In genomic region chr3:37198996-37199395, GRCh38 we compare ENCODE assay signal across 18 cellular contexts. TPM values are rescaled to one million over a fixed set of nuclear protein-coding genes. Genes with fewer than 3 reads are reported as not detected.
DNase-seq lines count a peak whose midpoint lies in the region; ATAC-seq and TF ChIP-seq lines count a peak whose summit lies in the region.
"Had no signal": no experiment of that assay in that cellular context is flagged by ENCODE, and none has a peak within 500 bp of the region (broad histone marks: within the 10 kb centered on the region; RNA-seq: fewer than 3 reads in every experiment).

No MANE protein-coding gene starts in this region.

- H3K79me2 ChIP-seq in HCT116 (ENCODE audit: insufficient read depth, low read length): no peaks in the 10 kb centered on the region

- no peak overlapping the region for H3K9ac ChIP-seq in HCT116 (ENCODE audit: low read length)

- intact Hi-C loops in HCT116 (cut with micrococcal nuclease): no loop called here

- H3K36me3 ChIP-seq in HCT116 (ENCODE audit: control insufficient read depth in 1 of 2, insufficient read depth in 2 of 2, low read length in 2 of 2): no peaks in the 10 kb centered on the region
- H3K36me3 ChIP-seq: brain microvascular endothelial cell, right atrium auricular region had no signal

- RAD21 ChIA-PET in HCT116 (lab: Charles Lee; ENCODE audit: low non-redundant PET in 1 of 2, low total read pairs in 2 of 2, uncharacterized antibody in 2 of 2, unreplicated experiment in 2 of 2): no interaction called here

- TF ChIP-seq CTCF in HCT116 (IDR thresholded peaks at IDR 0.05 in 2 of 3, conservative IDR thresholded peaks at IDR 0.05 in 1 of 3; ENCODE audit: borderline replicate concordance in 1 of 3, insufficient read depth in 1 of 3, low read depth in 2 of 3, low read length in 2 of 3): no peak
- no peak for TF ChIP-seq CTCF in astrocyte of the spinal cord (IDR thresholded peaks at IDR 0.05; ENCODE audit: low read depth, low read length)
- no peak for TF ChIP-seq CTCF in type B pancreatic cell (conservative IDR thresholded peaks at IDR 0.05)

- ATAC-seq in HCT116 (no peak), GM18519 (IDR thresholded peaks at IDR 0.05; ENCODE audit: low FRiP score, unreplicated experiment) (no peak), GM18861 (IDR thresholded peaks at IDR 0.05; ENCODE audit: unreplicated experiment) (no peak)
- no peak for ATAC-seq in stimulated activated memory B cell treated with anti-CD40 and anti-IgM and Interleukin-4, amounts not matched to agents 10 μg/mL and 1 μg/mL and 100 μg/mL, for 72 hours
- ATAC-seq: HepG2; natural killer cell treated with Interleukin-12 subunit alpha and Interleukin-12 subunit beta and Interleukin-15 and Interleukin-18, amount 100 ng/mL, for 72 hours had no signal

- H3K4me3 Mint-ChIP-seq in type B pancreatic cell: peak overlapping the region; percentile 37
- H3K4me3 Mint-ChIP-seq in stimulated activated memory B cell treated with anti-CD40 and anti-IgM and Interleukin-4, amounts not matched to agents 10 μg/mL and 1 μg/mL and 100 μg/mL, for 72 hours: no peak overlapping the region
- H3K4me3 Mint-ChIP-seq: activated naive CD4-positive, alpha-beta T cell treated with anti-CD3 and anti-CD28 coated beads, Interleukin-2, amount 10 ng/mL, durations not matched to agents 7 days and 5 days; CD14-positive monocyte; natural killer cell treated with Interleukin-12 subunit alpha and Interleukin-12 subunit beta and Interleukin-15 and Interleukin-18, amount 100 ng/mL, for 72 hours had no signal

- no peak for DNase-seq in HCT116 (ENCODE audit: low read depth, low spot score)
- peak; percentile 57 for DNase-seq in astrocyte of the spinal cord (ENCODE audit: low read depth, low spot score)
- DNase-seq in kidney glomerular epithelial cell (lab: John Stamatoyannopoulos, UW): peak; percentile 12
- no peak for DNase-seq in type B pancreatic cell (ENCODE audit: extremely low spot score, unreplicated experiment)
- DNase-seq: activated CD4-positive, alpha-beta T cell treated with anti-CD3 and anti-CD28 coated beads for 4 hours; activated CD8-positive, alpha-beta memory T cell treated with anti-CD3 and anti-CD28 coated beads, Interleukin-2, amount 50 U/mL, for 4 hours; activated naive CD4-positive, alpha-beta T cell treated with anti-CD3 and anti-CD28 coated beads, Interleukin-2, amount 10 ng/mL, durations not matched to agents 7 days and 5 days; brain microvascular endothelial cell; DMS79; stimulated activated CD4-positive, alpha-beta T cell treated with anti-CD3 and anti-CD28 coated beads, Interleukin-1b, Interleukin-23, amount 100 ng/mL, for 48 hours; T-helper 2 cell had no signal

- H3K27me3 Mint-ChIP-seq in type B pancreatic cell: no peaks in the 10 kb centered on the region
- H3K27me3 Mint-ChIP-seq in stimulated activated memory B cell treated with anti-CD40 and anti-IgM and Interleukin-4, amounts not matched to agents 10 μg/mL and 1 μg/mL and 100 μg/mL, for 72 hours: no peaks in the 10 kb centered on the region
- H3K27me3 Mint-ChIP-seq: natural killer cell treated with Interleukin-12 subunit alpha and Interleukin-12 subunit beta and Interleukin-15 and Interleukin-18, amount 100 ng/mL, for 72 hours had no signal

- peaks cover 0 to 27% of the 10 kb centered on the region in 2 experiments; a peak in 2 of 4 replicates for H3K4me1 ChIP-seq in HCT116 (ENCODE audit: control insufficient read depth in 1 of 2, insufficient read depth in 2 of 2, low read length in 2 of 2)

- TF ChIP-seq RAD21 in HCT116 (IDR thresholded peaks at IDR 0.05; ENCODE audit: low read depth): no peak

- in situ Hi-C loops in astrocyte of the spinal cord (cut with HindIII; ENCODE audit: low sequenced_read_pairs): no loop called here

- no peaks in the 10 kb centered on the region for H3K36me3 Mint-ChIP-seq in type B pancreatic cell
- no peaks in the 10 kb centered on the region for H3K36me3 Mint-ChIP-seq in stimulated activated memory B cell treated with anti-CD40 and anti-IgM and Interleukin-4, amounts not matched to agents 10 μg/mL and 1 μg/mL and 100 μg/mL, for 72 hours
- H3K36me3 Mint-ChIP-seq: activated naive CD4-positive, alpha-beta T cell treated with anti-CD3 and anti-CD28 coated beads, Interleukin-2, amount 10 ng/mL, durations not matched to agents 7 days and 5 days; CD14-positive monocyte; natural killer cell treated with Interleukin-12 subunit alpha and Interleukin-12 subunit beta and Interleukin-15 and Interleukin-18, amount 100 ng/mL, for 72 hours had no signal

- no peaks in the 10 kb centered on the region for H3K9me3 ChIP-seq in HCT116 (ENCODE audit: control insufficient read depth in 1 of 2, insufficient read depth in 1 of 2, low read depth in 1 of 2, low read length in 2 of 2)
- H3K9me3 ChIP-seq: right atrium auricular region had no signal

- H3K9me2 ChIP-seq in HCT116 (ENCODE audit: insufficient read depth): no peaks in the 10 kb centered on the region

- H3K4me2 ChIP-seq in HCT116 (ENCODE audit: low read length): peak overlapping the region; percentile 45; the same call in 1 of the 2 replicates

- POLR2A ChIA-PET in HCT116 (lab: Charles Lee): no interaction called here

- H3K27ac Mint-ChIP-seq in type B pancreatic cell: peak overlapping the region; percentile 55
- H3K27ac Mint-ChIP-seq in stimulated activated memory B cell treated with anti-CD40 and anti-IgM and Interleukin-4, amounts not matched to agents 10 μg/mL and 1 μg/mL and 100 μg/mL, for 72 hours: no peak overlapping the region
- H3K27ac Mint-ChIP-seq: activated naive CD4-positive, alpha-beta T cell treated with anti-CD3 and anti-CD28 coated beads, Interleukin-2, amount 10 ng/mL, durations not matched to agents 7 days and 5 days; natural killer cell treated with Interleukin-12 subunit alpha and Interleukin-12 subunit beta and Interleukin-15 and Interleukin-18, amount 100 ng/mL, for 72 hours had no signal

- no peak for TF ChIP-seq POLR2A in HCT116 (IDR thresholded peaks at IDR 0.05; ENCODE audit: borderline replicate concordance, extremely low read depth, insufficient read depth, insufficient read length)

- H3K4me1 Mint-ChIP-seq in type B pancreatic cell (ENCODE audit: unreplicated experiment): peaks cover 35% of the 10 kb centered on the region
- H3K4me1 Mint-ChIP-seq in stimulated activated memory B cell treated with anti-CD40 and anti-IgM and Interleukin-4, amounts not matched to agents 10 μg/mL and 1 μg/mL and 100 μg/mL, for 72 hours: no peaks in the 10 kb centered on the region
- H3K4me1 Mint-ChIP-seq: activated naive CD4-positive, alpha-beta T cell treated with anti-CD3 and anti-CD28 coated beads, Interleukin-2, amount 10 ng/mL, durations not matched to agents 7 days and 5 days had no signal

- no TSS peak for BruUV-seq in HCT116 (replicated peaks; lab: Mats Ljungman, UMichigan)

- CTCF ChIA-PET in HCT116 (lab: Charles Lee): no interaction called here

- peaks cover 15% of the 10 kb centered on the region for H3K9me3 Mint-ChIP-seq in type B pancreatic cell
- H3K9me3 Mint-ChIP-seq in stimulated activated memory B cell treated with anti-CD40 and anti-IgM and Interleukin-4, amounts not matched to agents 10 μg/mL and 1 μg/mL and 100 μg/mL, for 72 hours: no peaks in the 10 kb centered on the region
- H3K9me3 Mint-ChIP-seq: activated naive CD4-positive, alpha-beta T cell treated with anti-CD3 and anti-CD28 coated beads, Interleukin-2, amount 10 ng/mL, durations not matched to agents 7 days and 5 days; natural killer cell treated with Interleukin-12 subunit alpha and Interleukin-12 subunit beta and Interleukin-15 and Interleukin-18, amount 100 ng/mL, for 72 hours had no signal

- H4K20me1 ChIP-seq in HCT116 (ENCODE audit: insufficient read depth): no peaks in the 10 kb centered on the region

- H2AFZ ChIP-seq in HCT116 (ENCODE audit: low read depth, low read length, poor library complexity, severe bottlenecking): peak overlapping the region; percentile 13

- no peak overlapping the region for H3K4me3 ChIP-seq in HCT116 (replicated peaks in 1 of 2; ENCODE audit: low read depth in 1 of 2, low read length in 2 of 2)
- H3K4me3 ChIP-seq in astrocyte of the spinal cord (ENCODE audit: low read depth, low read length): no peak overlapping the region
- H3K4me3 ChIP-seq: right atrium auricular region had no signal

- H3K27ac ChIP-seq in HCT116 (ENCODE audit: low read depth, low read length): no peak overlapping the region
- H3K27ac ChIP-seq: brain microvascular endothelial cell had no signal

- H3K27me3 ChIP-seq in HCT116 (ENCODE audit: insufficient read depth, low read length): no peaks in the 10 kb centered on the region
- H3K27me3 ChIP-seq: brain microvascular endothelial cell, right atrium auricular region had no signal

TF ChIP-seq in HCT116, 20 proteins besides CTCF, POLR2A, EP300 and RAD21 (continues in another document):
- TF ChIP-seq MAX (IDR thresholded peaks at IDR 0.05) (no peak), ZFX (IDR thresholded peaks at IDR 0.05) (no peak), ZNF274 (IDR thresholded peaks at IDR 0.05; ENCODE audit: low read depth, low read length) (no peak), ELF1 (IDR thresholded peaks at IDR 0.05; ENCODE audit: borderline replicate concordance, low read depth) (no peak), JUND (IDR thresholded peaks at IDR 0.05) (no peak), SP1 (IDR thresholded peaks at IDR 0.05; ENCODE audit: low read depth) (no peak)
- TF ChIP-seq, protein P1, sequence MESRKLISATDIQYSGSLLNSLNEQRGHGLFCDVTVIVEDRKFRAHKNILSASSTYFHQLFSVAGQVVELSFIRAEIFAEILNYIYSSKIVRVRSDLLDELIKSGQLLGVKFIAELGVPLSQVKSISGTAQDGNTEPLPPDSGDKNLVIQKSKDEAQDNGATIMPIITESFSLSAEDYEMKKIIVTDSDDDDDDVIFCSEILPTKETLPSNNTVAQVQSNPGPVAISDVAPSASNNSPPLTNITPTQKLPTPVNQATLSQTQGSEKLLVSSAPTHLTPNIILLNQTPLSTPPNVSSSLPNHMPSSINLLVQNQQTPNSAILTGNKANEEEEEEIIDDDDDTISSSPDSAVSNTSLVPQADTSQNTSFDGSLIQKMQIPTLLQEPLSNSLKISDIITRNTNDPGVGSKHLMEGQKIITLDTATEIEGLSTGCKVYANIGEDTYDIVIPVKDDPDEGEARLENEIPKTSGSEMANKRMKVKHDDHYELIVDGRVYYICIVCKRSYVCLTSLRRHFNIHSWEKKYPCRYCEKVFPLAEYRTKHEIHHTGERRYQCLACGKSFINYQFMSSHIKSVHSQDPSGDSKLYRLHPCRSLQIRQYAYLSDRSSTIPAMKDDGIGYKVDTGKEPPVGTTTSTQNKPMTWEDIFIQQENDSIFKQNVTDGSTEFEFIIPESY (IDR thresholded peaks at IDR 0.05; ENCODE audit: extremely low read depth, insufficient replicate concordance, low read length): no peak

RNA-seq across cellular contexts. Expression of gene LRRFIP2, which starts 24.6 kb away (rescaled TPM):
- total RNA-seq in HCT116 (2021; ENCODE audit: unreplicated experiment) (27.0 TPM), type B pancreatic cell (ENCODE audit: low replicate concordance) (63.5 and 68.5 TPM in 2 replicates)
- 13.0 and 18.6 TPM in 2 replicates for polyA plus RNA-seq in HCT116 (2012)

RNA-seq across cellular contexts. Expression of gene GOLGA4, which starts 44.1 kb away (rescaled TPM):
- total RNA-seq in HCT116 (2021; ENCODE audit: unreplicated experiment): 60.4 TPM
- 15.1 and 16.2 TPM in 2 replicates for polyA plus RNA-seq in HCT116 (2012)
- 55.8 and 77.5 TPM in 2 replicates for total RNA-seq in type B pancreatic cell (ENCODE audit: low replicate concordance)

Comparison
In these comparisons a context has a peak if more than half of its experiments do, and no peak if none do; other contexts are left out.
1. DNase-seq: peak in astrocyte of the spinal cord (single experiment) and kidney glomerular epithelial cell (single experiment); none in HCT116 (single experiment) and type B pancreatic cell (single experiment).